In genomic region chr17:4540224-4541040, GRCh38 we compare ENCODE assay signal across 10 cellular contexts. TPM values are rescaled to one million over a fixed set of nuclear protein-coding genes. Genes with fewer than 3 reads are reported as not detected.
DNase-seq lines count a peak whose midpoint lies in the region; ATAC-seq, FAIRE-seq and TF ChIP-seq lines count a peak whose summit lies in the region.
"Had no signal": no experiment of that assay in that cellular context is flagged by ENCODE, and none has a peak within 500 bp of the region (broad histone marks: within the 10 kb centered on the region; RNA-seq: fewer than 3 reads in every experiment).

No MANE protein-coding gene starts in this region.

- peak in 1 of 2 experiments; percentile 46; a peak in 2 of 4 replicates for TF ChIP-seq RAD21 in K562 (CRISPR knock-in tag; conservative IDR thresholded peaks at IDR 0.05 in 1 of 2, IDR thresholded peaks at IDR 0.05 in 1 of 2)

- intact Hi-C loops in K562 (cut with micrococcal nuclease), result loop anchor here (5.0 kb wide), 1 partner anchor 118 kb away; no protein-coding TSS in a partner anchor

- H3K4me3 ChIP-seq in K562 (no peak overlapping the region), tibial nerve (peak overlapping the region in 1 of 4 donors; percentile 7)

- H3K27me3 ChIP-seq in K562 (ENCODE audit: control insufficient read depth in 2 of 2, insufficient read depth in 2 of 2, low read length in 2 of 2) (no peaks in the 10 kb centered on the region), tibial nerve (no peaks in the 10 kb centered on the region)

- no peaks in the 10 kb centered on the region for H3K79me2 ChIP-seq in K562 (ENCODE audit: control insufficient read depth, insufficient read depth, low read length)

- no peak for TF ChIP-seq POLR2A in K562 (conservative IDR thresholded peaks at IDR 0.05)
- TF ChIP-seq POLR2A in tibial nerve (IDR thresholded peaks at IDR 0.05), result no peak

- no peak overlapping the region for H3K9ac ChIP-seq in K562 (ENCODE audit: insufficient read depth in 1 of 2, low read depth in 2 of 2, low read length in 2 of 2)

- 96% methylated on average over 5 of the region's 27 CpGs for WGBS in K562 (ENCODE audit: insufficient coverage, low coverage, missing lambda C conversion rate)
- WGBS in tibial nerve, 2 donors, result 69 to 71% methylated on average over 18 to 27 of the region's 27 CpGs

- H3K9me3 ChIP-seq in K562 (replicated peaks; ENCODE audit: control insufficient read depth, insufficient read depth, low read depth, low read length) (no peaks in the 10 kb centered on the region), tibial nerve (no peaks in the 10 kb centered on the region)

- no TSS peak for BruUV-seq in K562 (replicated peaks; lab: Mats Ljungman, UMichigan)

- FAIRE-seq in K562 (lab: Jason Lieb, UNC), result no peak

- H3K27ac ChIP-seq in K562 (ENCODE audit: extremely low read depth, low read depth, low read length) (no peak overlapping the region), tibial nerve (peak overlapping the region in 1 of 4 donors; percentile 41)

- no peaks in the 10 kb centered on the region; the same call in 1 of the 2 replicates for H4K20me1 ChIP-seq in K562 (replicated peaks; ENCODE audit: control insufficient read depth, insufficient read depth, low read length)

- H3K36me3 ChIP-seq in K562 (ENCODE audit: control insufficient read depth, insufficient read depth, low read length) (peaks cover 77% of the 10 kb centered on the region; the same call in 2 of the 3 replicates), tibial nerve (peaks cover 5 to 82% (median 35%) of the 10 kb centered on the region in 3 donors)

- peak; percentile 53 to 99 (median 81) for TF ChIP-seq CTCF in K562 (IDR thresholded peaks at IDR 0.05 in 2 of 3, conservative IDR thresholded peaks at IDR 0.05 in 1 of 3; ENCODE audit: insufficient read depth in 2 of 3, low read depth in 1 of 3, low read length in 3 of 3)
- no peak for TF ChIP-seq CTCF in tibial nerve (IDR thresholded peaks at IDR 0.05)

- CTCF ChIA-PET in K562 (lab: Yijun Ruan, JAX; ENCODE audit: low intra/inter-chr PET ratio), result interaction anchor here (0.9 kb wide), 1 partner anchor 325 kb away, joined by 3 read pairs; no protein-coding TSS in a partner anchor

- no peaks in the 10 kb centered on the region for H3K4me1 Mint-ChIP-seq in stimulated activated effector memory CD8-positive, alpha-beta T cell treated with anti-CD3 and anti-CD28 coated beads, Interleukin-12 subunit alpha, Interleukin-12 subunit beta, amount 100 ng/mL, for 72 hours

- ATAC-seq in K562 (peak; percentile 51), esophagus mucosa (no peak)
- no peak for ATAC-seq in stimulated activated effector memory CD8-positive, alpha-beta T cell treated with anti-CD3 and anti-CD28 coated beads, Interleukin-12 subunit alpha, Interleukin-12 subunit beta, amount 100 ng/mL, for 72 hours
- ATAC-seq: activated CD8-positive, alpha-beta T cell treated with anti-CD3 and anti-CD28 coated beads, Interleukin-2, amount 10 ng/mL, durations not matched to agents 7 days and 5 days; SK-N-SH treated with all-trans-retinoic acid at 6 μM for 48 hours had no signal

- peaks cover 0 to 77% of the 10 kb centered on the region in 2 experiments; a peak in 3 of 5 replicates for H3K4me1 ChIP-seq in K562 (replicated peaks in 1 of 2; ENCODE audit: control insufficient read depth in 2 of 2, insufficient read depth in 2 of 2, low read length in 2 of 2)
- peaks cover 0 to 43% (median 26%) of the 10 kb centered on the region in 4 donors for H3K4me1 ChIP-seq in tibial nerve

- in situ Hi-C loops in K562 (cut with MboI), result no loop called here

- H3K9me1 ChIP-seq in K562 (ENCODE audit: control insufficient read depth, insufficient read depth, low read length), result no peaks in the 10 kb centered on the region

- peak overlapping the region; percentile 77 for H3K27ac Mint-ChIP-seq in stimulated activated effector memory CD8-positive, alpha-beta T cell treated with anti-CD3 and anti-CD28 coated beads, Interleukin-12 subunit alpha, Interleukin-12 subunit beta, amount 100 ng/mL, for 72 hours
- H3K27ac Mint-ChIP-seq: activated CD8-positive, alpha-beta T cell treated with anti-CD3 and anti-CD28 coated beads, Interleukin-2, amount 10 ng/mL, durations not matched to agents 7 days and 5 days had no signal

- H2AFZ ChIP-seq in K562 (ENCODE audit: low read depth, low read length), result no peak overlapping the region

- TF ChIP-seq EP300 in K562 (IDR thresholded peaks at IDR 0.05; ENCODE audit: low read length) (no peak), tibial nerve (IDR thresholded peaks at IDR 0.05) (no peak)

- H3K4me3 Mint-ChIP-seq in stimulated activated effector memory CD8-positive, alpha-beta T cell treated with anti-CD3 and anti-CD28 coated beads, Interleukin-12 subunit alpha, Interleukin-12 subunit beta, amount 100 ng/mL, for 72 hours, result no peak overlapping the region
- H3K4me3 Mint-ChIP-seq: activated CD8-positive, alpha-beta T cell treated with anti-CD3 and anti-CD28 coated beads, Interleukin-2, amount 10 ng/mL, durations not matched to agents 7 days and 5 days had no signal

- POLR2A ChIA-PET in K562 (lab: Yijun Ruan, JAX), result no interaction called here

- H3K4me2 ChIP-seq in K562 (ENCODE audit: insufficient read depth, low read length), result no peak overlapping the region

- DNase-seq in HT-29 (ENCODE audit: low spot score), result peak; percentile 66
- peak in 3 of 4 experiments; percentile 30 to 49 (median 38) for DNase-seq in K562 (ENCODE audit: extremely low read depth in 1 of 4, low spot score in 3 of 4)
- DNase-seq in iPS-NIHi7 (ENCODE audit: extremely low spot score), result peak; percentile 64
- DNase-seq in stimulated activated effector memory CD8-positive, alpha-beta T cell treated with anti-CD3 and anti-CD28 coated beads, Interleukin-12 subunit alpha, Interleukin-12 subunit beta, amount 100 ng/mL, for 72 hours (ENCODE audit: low spot score in 2 of 2), result no peak
- DNase-seq in tibial nerve (ENCODE audit: low spot score in 2 of 2), result no peak
- no peak for DNase-seq in GOT3 (lab: John Stamatoyannopoulos, UW)
- DNase-seq: activated CD8-positive, alpha-beta T cell treated with anti-CD3 and anti-CD28 coated beads, Interleukin-2, amount 10 ng/mL, durations not matched to agents 7 days and 5 days had no signal

- H3K9me3 Mint-ChIP-seq in stimulated activated effector memory CD8-positive, alpha-beta T cell treated with anti-CD3 and anti-CD28 coated beads, Interleukin-12 subunit alpha, Interleukin-12 subunit beta, amount 100 ng/mL, for 72 hours, result no peaks in the 10 kb centered on the region

- peaks cover 63% of the 10 kb centered on the region for H3K36me3 Mint-ChIP-seq in stimulated activated effector memory CD8-positive, alpha-beta T cell treated with anti-CD3 and anti-CD28 coated beads, Interleukin-12 subunit alpha, Interleukin-12 subunit beta, amount 100 ng/mL, for 72 hours

RNA-seq across cellular contexts. Expression of gene MYBBP1A, which starts 14.8 kb away (rescaled TPM):
- total RNA-seq in HT-29 (2014; rRNA removed; shearing (Covaris generic)), result 136 and 177 TPM in 2 replicates
- total RNA-seq in K562 (2011; cell fraction: chromatin; rRNA removed; ENCODE audit: low replicate concordance), result 95.2 and 270 TPM in 2 replicates
- 174 and 191 TPM in 2 replicates for total RNA-seq in K562 (2011; cell fraction: nucleolus; rRNA removed)
- total RNA-seq in K562 (2011; cell fraction: nucleoplasm; rRNA removed), result 98.3 and 111 TPM in 2 replicates
- 109 and 132 TPM in 2 replicates for total RNA-seq in K562 (2014; rRNA removed)
- total RNA-seq in K562 (2014; rRNA removed; fragmentation: Illumina TruSeq; extraction: Trizol), result 19.8 and 23.3 TPM in 2 replicates
- 47.2 and 47.6 TPM in 2 replicates for total RNA-seq in K562 (2015; rRNA removed; fragmentation: Illumina TruSeq; extraction: Trizol)
- 107 and 114 TPM in 2 replicates for total RNA-seq in K562 (2021)
- 17.7 and 32.4 TPM in 2 replicates for polyA plus RNA-seq in K562 (2011; rRNA removed)
- polyA plus RNA-seq in K562 (2011; cell fraction: cytosol; rRNA removed), result 16.3 and 33.1 TPM in 2 replicates
- 131 and 209 TPM in 2 replicates for polyA plus RNA-seq in K562 (2011; cell fraction: nucleus; rRNA removed)
- polyA plus RNA-seq in K562 (2012), result 37.2 and 61.4 TPM in 2 replicates
- polyA plus RNA-seq in K562 (2014; fragmentation: Illumina TruSeq; extraction: Trizol), result 70.7 and 73.8 TPM in 2 replicates
- polyA plus RNA-seq in K562 (2014; fragmentation: Nextera tagmentation; extraction: Ambion mirVana), result 1 to 10 TPM; 2.0 to 2.4 TPM
- 69.7 and 77.2 TPM in 2 replicates for polyA plus RNA-seq in K562 (2014; rRNA removed)
- 23.5 and 30.7 TPM in 2 replicates for polyA minus RNA-seq in K562 (2011; rRNA and poly(A)+ RNA removed)
- 53.6 and 56.5 TPM in 2 replicates for polyA minus RNA-seq in K562 (2011; cell fraction: cytosol; rRNA and poly(A)+ RNA removed)
- 54.6 and 62.6 TPM in 2 replicates for polyA minus RNA-seq in K562 (2011; cell fraction: nucleus; rRNA and poly(A)+ RNA removed)
- 100 to 1,000 TPM in 1 of 4 donors, 10 to 100 TPM in 3; 53.8 to 119 (median 54.4) TPM for total RNA-seq in tibial nerve
- total RNA-seq in esophagus mucosa, result 42.9 TPM

RNA-seq across cellular contexts. Expression of gene GGT6, which starts 19.9 kb away (rescaled TPM):
- total RNA-seq in HT-29 (2014; rRNA removed; shearing (Covaris generic)), result 4.8 and 7.0 TPM in 2 replicates
- total RNA-seq in K562 (2011; cell fraction: chromatin; rRNA removed; ENCODE audit: low replicate concordance), result not detected in 2 replicates
- not detected in 2 replicates for total RNA-seq in K562 (2011; cell fraction: nucleolus; rRNA removed)
- not detected in 2 replicates for total RNA-seq in K562 (2011; cell fraction: nucleoplasm; rRNA removed)
- total RNA-seq in K562 (2014; rRNA removed), result not detected in 2 replicates
- total RNA-seq in K562 (2014; rRNA removed; fragmentation: Illumina TruSeq; extraction: Trizol), result not detected in 2 replicates
- not detected in 2 replicates for total RNA-seq in K562 (2015; rRNA removed; fragmentation: Illumina TruSeq; extraction: Trizol)
- total RNA-seq in K562 (2021), result 0.09 TPM in 1 of 2 replicates, not detected in the other
- not detected in 2 replicates for polyA plus RNA-seq in K562 (2011; rRNA removed)
- not detected in 2 replicates for polyA plus RNA-seq in K562 (2011; cell fraction: cytosol; rRNA removed)
- polyA plus RNA-seq in K562 (2011; cell fraction: nucleus; rRNA removed), result not detected in 2 replicates
- not detected in 2 replicates for polyA plus RNA-seq in K562 (2012)
- polyA plus RNA-seq in K562 (2014; fragmentation: Illumina TruSeq; extraction: Trizol), result not detected in 2 replicates
- not detected for polyA plus RNA-seq in K562 (2014; fragmentation: Nextera tagmentation; extraction: Ambion mirVana)
- 0.42 TPM in 1 of 2 replicates, not detected in the other for polyA plus RNA-seq in K562 (2014; rRNA removed)
- not detected in 2 replicates for polyA minus RNA-seq in K562 (2011; rRNA and poly(A)+ RNA removed)
- polyA minus RNA-seq in K562 (2011; cell fraction: cytosol; rRNA and poly(A)+ RNA removed), result not detected in 2 replicates
- not detected in 2 replicates for polyA minus RNA-seq in K562 (2011; cell fraction: nucleus; rRNA and poly(A)+ RNA removed)
- not detected for total RNA-seq in tibial nerve
- total RNA-seq in esophagus mucosa, result 41.6 TPM
- total RNA-seq: activated CD8-positive, alpha-beta T cell treated with anti-CD3 and anti-CD28 coated beads, Interleukin-2, amount 10 ng/mL, durations not matched to agents 7 days and 5 days; Daoy had no signal

RNA-seq across cellular contexts. Expression of gene SPNS2, which starts 41.8 kb away (rescaled TPM):
- 172 and 193 TPM in 2 replicates for total RNA-seq in HT-29 (2014; rRNA removed; shearing (Covaris generic))
- not detected in 2 replicates for total RNA-seq in K562 (2011; cell fraction: chromatin; rRNA removed; ENCODE audit: low replicate concordance)
- total RNA-seq in K562 (2011; cell fraction: nucleolus; rRNA removed), result not detected in 2 replicates
- total RNA-seq in K562 (2011; cell fraction: nucleoplasm; rRNA removed), result not detected in 2 replicates
- total RNA-seq in K562 (2014; rRNA removed) (not detected in 2 replicates), K562 (2014; rRNA removed; fragmentation: Illumina TruSeq; extraction: Trizol) (not detected in 2 replicates), K562 (2015; rRNA removed; fragmentation: Illumina TruSeq; extraction: Trizol) (not detected in 2 replicates), K562 (2021) (0.07 TPM in 1 of 2 replicates, not detected in the other), tibial nerve (10 to 100 TPM in 3 of 4 donors, 1 to 10 TPM in 1; 5.4 to 49.8 (median 23.4) TPM), esophagus mucosa (33.9 TPM)
- polyA plus RNA-seq in K562 (2011; rRNA removed) (0.06 TPM in 1 of 2 replicates, not detected in the other), K562 (2014; fragmentation: Illumina TruSeq; extraction: Trizol) (not detected in 2 replicates), K562 (2014; fragmentation: Nextera tagmentation; extraction: Ambion mirVana) (not detected), K562 (2014; rRNA removed) (not detected in 2 replicates)
- polyA plus RNA-seq in K562 (2011; cell fraction: cytosol; rRNA removed), result 0.03 and 0.07 TPM in 2 replicates
- polyA plus RNA-seq in K562 (2011; cell fraction: nucleus; rRNA removed), result not detected in 2 replicates
- 0.12 and 0.76 TPM in 2 replicates for polyA plus RNA-seq in K562 (2012)
- polyA minus RNA-seq in K562 (2011; rRNA and poly(A)+ RNA removed), result not detected in 2 replicates
- polyA minus RNA-seq in K562 (2011; cell fraction: cytosol; rRNA and poly(A)+ RNA removed), result not detected in 2 replicates
- polyA minus RNA-seq in K562 (2011; cell fraction: nucleus; rRNA and poly(A)+ RNA removed), result not detected in 2 replicates
- total RNA-seq: Daoy had no signal

RNA-seq across cellular contexts. Expression of gene SMTNL2, which starts 43.9 kb away (rescaled TPM):
- not detected in 2 replicates for total RNA-seq in HT-29 (2014; rRNA removed; shearing (Covaris generic))
- not detected in 2 replicates for total RNA-seq in K562 (2011; cell fraction: chromatin; rRNA removed; ENCODE audit: low replicate concordance)
- total RNA-seq in K562 (2011; cell fraction: nucleolus; rRNA removed), result not detected in 2 replicates
- total RNA-seq in K562 (2011; cell fraction: nucleoplasm; rRNA removed), result not detected in 2 replicates
- total RNA-seq in K562 (2014; rRNA removed), result not detected in 2 replicates
- total RNA-seq in K562 (2014; rRNA removed; fragmentation: Illumina TruSeq; extraction: Trizol), result not detected in 2 replicates
- total RNA-seq in K562 (2015; rRNA removed; fragmentation: Illumina TruSeq; extraction: Trizol), result not detected in 2 replicates
- total RNA-seq in K562 (2021), result not detected in 2 replicates
- 0.04 TPM in 1 of 2 replicates, not detected in the other for polyA plus RNA-seq in K562 (2011; rRNA removed)
- not detected in 2 replicates for polyA plus RNA-seq in K562 (2011; cell fraction: cytosol; rRNA removed)
- not detected in 2 replicates for polyA plus RNA-seq in K562 (2011; cell fraction: nucleus; rRNA removed)
- not detected in 2 replicates for polyA plus RNA-seq in K562 (2012)
- polyA plus RNA-seq in K562 (2014; fragmentation: Illumina TruSeq; extraction: Trizol), result not detected in 2 replicates
- not detected for polyA plus RNA-seq in K562 (2014; fragmentation: Nextera tagmentation; extraction: Ambion mirVana)
- polyA plus RNA-seq in K562 (2014; rRNA removed), result not detected in 2 replicates
- not detected in 2 replicates for polyA minus RNA-seq in K562 (2011; rRNA and poly(A)+ RNA removed)
- not detected in 2 replicates for polyA minus RNA-seq in K562 (2011; cell fraction: cytosol; rRNA and poly(A)+ RNA removed)
- not detected in 2 replicates for polyA minus RNA-seq in K562 (2011; cell fraction: nucleus; rRNA and poly(A)+ RNA removed)
- 1 to 10 TPM; 1.5 to 8.2 (median 4.4) TPM for total RNA-seq in tibial nerve
- total RNA-seq in esophagus mucosa, result 0.56 TPM
- total RNA-seq: activated CD8-positive, alpha-beta T cell treated with anti-CD3 and anti-CD28 coated beads, Interleukin-2, amount 10 ng/mL, durations not matched to agents 7 days and 5 days; Daoy had no signal

Comparison
In these comparisons a context has a peak if more than half of its experiments do, and no peak if none do; other contexts are left out.
1. DNase-seq: peak in HT-29 (single experiment), K562 (3 of 4) and iPS-NIHi7 (single experiment); none in stimulated activated effector memory CD8-positive, alpha-beta T cell treated with anti-CD3 and anti-CD28 coated beads, Interleukin-12 subunit alpha, Interleukin-12 subunit beta, amount 100 ng/mL, for 72 hours (0 of 2), tibial nerve (0 of 2) and GOT3 (single experiment).
2. CTCF ChIP-seq: peak in K562 (3 of 3); none in tibial nerve (0 of 5).
3. RNA of gene SPNS2, which starts 41.8 kb away (total RNA-seq): 172 to 193 TPM in HT-29, 33.9 TPM in esophagus mucosa (single experiment) and 5.4 to 49.8 TPM in tibial nerve; 0.07 TPM in K562; every median in the first group is over 4 times any median in the second.